Comparison of ENCODE assay signal across 11 cellular contexts in the genomic region with DNA sequence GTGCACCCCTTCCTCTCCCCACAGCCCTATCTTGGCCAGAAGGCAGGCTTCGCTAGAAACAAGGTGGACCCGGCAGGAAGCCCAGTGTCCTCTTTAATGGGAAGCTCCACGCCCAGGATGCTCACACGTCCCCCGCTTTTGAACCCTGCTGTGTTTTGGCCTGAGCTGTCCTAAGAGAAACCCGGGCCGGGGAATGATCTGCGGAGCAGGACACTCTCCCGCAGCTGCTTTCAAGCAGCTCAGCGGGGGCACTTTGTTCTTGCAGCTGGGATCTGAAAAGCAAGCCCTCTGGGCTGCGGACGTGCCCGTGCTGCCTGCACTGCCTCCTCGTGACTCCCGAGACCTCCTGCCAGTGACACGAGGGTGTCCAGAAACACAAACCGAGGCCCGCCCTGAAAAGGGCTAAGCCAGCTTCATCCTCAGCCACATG. TPM values are rescaled to one million over a fixed set of nuclear protein-coding genes. Genes with fewer than 3 reads are reported as not detected.
A peak's percentile ranks its signal among the peaks of the same experiment; 100 is the strongest.
DNase-seq lines count a peak whose midpoint lies in the region; ATAC-seq and TF ChIP-seq lines count a peak whose summit lies in the region.
"Had no signal": no experiment of that assay in that cellular context is flagged by ENCODE, and none has a peak within 500 bp of the region (broad histone marks: within the 10 kb centered on the region; RNA-seq: fewer than 3 reads in every experiment).

No MANE protein-coding gene starts in this region.

- H3K36me3 ChIP-seq in HEK293 (ENCODE audit: control insufficient read depth in 2 of 2, insufficient read depth in 1 of 2, low read length in 2 of 2) (no peaks in the 10 kb centered on the region; a peak in 1 of 3 replicates), heart left ventricle (no peaks in the 10 kb centered on the region), smooth muscle cell (ENCODE audit: low read depth) (no peaks in the 10 kb centered on the region)
- H3K36me3 ChIP-seq: left lung had no signal

- no peak overlapping the region for H3K9ac ChIP-seq in smooth muscle cell (ENCODE audit: low read depth)

- H3K79me2 ChIP-seq in smooth muscle cell (ENCODE audit: low read depth): no peaks in the 10 kb centered on the region

- H3F3A ChIP-seq in smooth muscle cell (ENCODE audit: low read depth): peaks cover 4% of the 10 kb centered on the region

- CTCF ChIA-PET in HEK293 (lab: Yijun Ruan, JAX) (no interaction called here), WTC11 (lab: Charles Lee) (interaction anchor here (1.0 to 3.4 kb wide), 4 partner anchors 9 to 73 kb away, joined by 3 to 17 read pairs (median 5); no protein-coding TSS in a partner anchor)

- H3K27ac ChIP-seq in HEK293 (ENCODE audit: extremely low read depth, low read depth, low read length) (no peak overlapping the region), heart left ventricle (peak overlapping the region in 7 of 12 donors; percentile 3 to 74 (median 46)), smooth muscle cell (ENCODE audit: low read depth) (no peak overlapping the region)

- H3K27me3 Mint-ChIP-seq in WTC11 (ENCODE audit: low read depth): no peaks in the 10 kb centered on the region
- H3K27me3 Mint-ChIP-seq in activated CD4-positive, alpha-beta T cell treated with anti-CD3 and anti-CD28 coated beads, Interleukin-2, amount 10 ng/mL, durations not matched to agents 24 days and 14 days: no peaks in the 10 kb centered on the region

- peaks cover 47% of the 10 kb centered on the region for H3K4me1 Mint-ChIP-seq in WTC11
- peaks cover 3% of the 10 kb centered on the region for H3K4me1 Mint-ChIP-seq in activated CD4-positive, alpha-beta T cell treated with anti-CD3 and anti-CD28 coated beads, Interleukin-2, amount 10 ng/mL, durations not matched to agents 24 days and 14 days
- H3K4me1 Mint-ChIP-seq: CD4-positive, CD25-positive, alpha-beta regulatory T cell had no signal

- TF ChIP-seq CTCF in HEK293 (tag by site-specific recombination; IDR thresholded peaks at IDR 0.05) (no peak), WTC11 (IDR thresholded peaks at IDR 0.05) (no peak), heart left ventricle (IDR thresholded peaks at IDR 0.05) (no peak), smooth muscle cell (IDR thresholded peaks at IDR 0.05; ENCODE audit: borderline replicate concordance, insufficient read depth, poor library complexity, severe bottlenecking) (no peak)

- H3K4me3 Mint-ChIP-seq in WTC11: no peak overlapping the region
- no peak overlapping the region for H3K4me3 Mint-ChIP-seq in activated CD4-positive, alpha-beta T cell treated with anti-CD3 and anti-CD28 coated beads, Interleukin-2, amount 10 ng/mL, durations not matched to agents 24 days and 14 days
- H3K4me3 Mint-ChIP-seq: activated CD8-positive, alpha-beta T cell treated with anti-CD3 and anti-CD28 coated beads, Interleukin-2, amount 10 ng/mL, durations not matched to agents 7 days and 5 days; CD4-positive, CD25-positive, alpha-beta regulatory T cell had no signal

- no peak overlapping the region for H2AFZ ChIP-seq in smooth muscle cell (ENCODE audit: low read depth)

- POLR2A ChIA-PET in HEK293 (lab: Yijun Ruan, JAX) (no interaction called here), WTC11 (lab: Charles Lee) (interaction anchor here (0.6 kb wide), 1 partner anchor 203 kb away, joined by 3 read pairs; no protein-coding TSS in a partner anchor)

- 0 out of 2 replicates have a peak overlapping the region, but pooled peaks have one; percentile 36 for H3K27ac Mint-ChIP-seq in WTC11
- H3K27ac Mint-ChIP-seq in activated CD4-positive, alpha-beta T cell treated with anti-CD3 and anti-CD28 coated beads, Interleukin-2, amount 10 ng/mL, durations not matched to agents 24 days and 14 days: no peak overlapping the region
- H3K27ac Mint-ChIP-seq: activated CD8-positive, alpha-beta T cell treated with anti-CD3 and anti-CD28 coated beads, Interleukin-2, amount 10 ng/mL, durations not matched to agents 7 days and 5 days had no signal

- H3K4me1 ChIP-seq in HEK293 (ENCODE audit: control insufficient read depth, insufficient read depth, low read length) (peaks cover 10% of the 10 kb centered on the region), heart left ventricle (peaks cover 0 to 40% (median 16%) of the 10 kb centered on the region in 12 donors), smooth muscle cell (ENCODE audit: low read depth) (peaks cover 10% of the 10 kb centered on the region)

- peaks cover 11% of the 10 kb centered on the region for H3K9me3 Mint-ChIP-seq in WTC11
- H3K9me3 Mint-ChIP-seq in activated CD4-positive, alpha-beta T cell treated with anti-CD3 and anti-CD28 coated beads, Interleukin-2, amount 10 ng/mL, durations not matched to agents 24 days and 14 days: no peaks in the 10 kb centered on the region

- no peak overlapping the region for H3K4me3 ChIP-seq in HEK293 (ENCODE audit: low read depth, low read length)
- H3K4me3 ChIP-seq in heart left ventricle: peak overlapping the region in 3 of 12 donors; percentile 10 to 15 (median 12)
- no peak overlapping the region for H3K4me3 ChIP-seq in smooth muscle cell
- H3K4me3 ChIP-seq: left lung had no signal

- no peaks in the 10 kb centered on the region for H3K27me3 ChIP-seq in heart left ventricle
- H3K27me3 ChIP-seq in smooth muscle cell (ENCODE audit: low read depth): no peaks in the 10 kb centered on the region
- H3K27me3 ChIP-seq: left lung had no signal

- H3K36me3 Mint-ChIP-seq in WTC11: peaks cover 9% of the 10 kb centered on the region; the same call in 1 of the 2 replicates
- no peaks in the 10 kb centered on the region for H3K36me3 Mint-ChIP-seq in activated CD4-positive, alpha-beta T cell treated with anti-CD3 and anti-CD28 coated beads, Interleukin-2, amount 10 ng/mL, durations not matched to agents 24 days and 14 days (ENCODE audit: low read depth)

- no peak overlapping the region for H3K4me2 ChIP-seq in smooth muscle cell

- peak; percentile 80 for ATAC-seq in WTC11
- ATAC-seq in heart left ventricle: peak in 3 of 4 donors; percentile 11 to 63 (median 29)
- ATAC-seq in GM21723 (IDR thresholded peaks at IDR 0.05; ENCODE audit: unreplicated experiment): no peak
- ATAC-seq: activated CD8-positive, alpha-beta T cell treated with anti-CD3 and anti-CD28 coated beads, Interleukin-2, amount 10 ng/mL, durations not matched to agents 7 days and 5 days; left lung had no signal

- no peak for TF ChIP-seq POLR2A in heart left ventricle (IDR thresholded peaks at IDR 0.05)

- intact Hi-C loops in heart left ventricle (cut with DNase I): no loop called here
- intact Hi-C loops in activated CD4-positive, alpha-beta T cell treated with anti-CD3 and anti-CD28 coated beads, Interleukin-2, amount 10 ng/mL, durations not matched to agents 24 days and 14 days (cut with micrococcal nuclease): no loop called here

- H3K9me3 ChIP-seq in HEK293 (ENCODE audit: control insufficient read depth, insufficient read depth, low read depth, low read length) (no peaks in the 10 kb centered on the region), heart left ventricle (peaks cover 0 to 5% (median 0%) of the 10 kb centered on the region in 12 donors), smooth muscle cell (replicated peaks; ENCODE audit: low read depth) (no peaks in the 10 kb centered on the region)
- H3K9me3 ChIP-seq: left lung had no signal

- DNase-seq in WTC11 (ENCODE audit: low spot score): peak; percentile 75
- DNase-seq in heart left ventricle: peak in 2 of 5 donors; percentile 51 to 73
- peak; percentile 20 for DNase-seq in pons (ENCODE audit: low spot score)
- DNase-seq in activated CD4-positive, alpha-beta T cell treated with anti-CD3 and anti-CD28 coated beads, Interleukin-2, amount 10 ng/mL, durations not matched to agents 24 days and 14 days: no peak
- no peak for DNase-seq in smooth muscle cell (lab: John Stamatoyannopoulos, UW; ENCODE audit: unreplicated experiment)
- no peak for DNase-seq in activated CD4-positive, alpha-beta T cell treated with anti-CD3 and anti-CD28 coated beads, Interleukin-2, amount 50 U/mL, for 48 hours
- DNase-seq: activated CD8-positive, alpha-beta T cell treated with anti-CD3 and anti-CD28 coated beads, Interleukin-2, amount 10 ng/mL, durations not matched to agents 7 days and 5 days; CD4-positive, CD25-positive, alpha-beta regulatory T cell had no signal

- WGBS in heart left ventricle, 4 donors: 17 to 50% (median 31%) methylated on average over 10 to 18 of the region's 18 CpGs
- 62% methylated on average over 18 of the region's 18 CpGs for WGBS in smooth muscle cell (ENCODE audit: low lambda C conversion rate)

- H4K20me1 ChIP-seq in smooth muscle cell (ENCODE audit: low read depth): no peaks in the 10 kb centered on the region

TF ChIP-seq in HEK293, 187 proteins besides CTCF, POLR2A, EP300 and RAD21:
- peak; percentile 72 for TF ChIP-seq ZIC2 (tag by site-specific recombination; IDR thresholded peaks at IDR 0.05)
- TF ChIP-seq, protein P1, sequence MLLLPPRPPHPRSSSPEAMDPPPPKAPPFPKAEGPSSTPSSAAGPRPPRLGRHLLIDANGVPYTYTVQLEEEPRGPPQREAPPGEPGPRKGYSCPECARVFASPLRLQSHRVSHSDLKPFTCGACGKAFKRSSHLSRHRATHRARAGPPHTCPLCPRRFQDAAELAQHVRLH (tag by site-specific recombination; IDR thresholded peaks at IDR 0.05): no peak

TF ChIP-seq in WTC11, 78 proteins besides CTCF, POLR2A, EP300 and RAD21 (continues in another document):
- TF ChIP-seq TEAD1 (CRISPR knock-in tag; IDR thresholded peaks at IDR 0.05) (no peak; the same call in 1 of the 2 replicates), FOXK1 (CRISPR knock-in tag; IDR thresholded peaks at IDR 0.05) (peak; percentile 59; the same call in 1 of the 2 replicates)

RNA-seq across cellular contexts. Expression of a gene that starts 30.0 kb away (rescaled TPM):
- total RNA-seq in WTC11 (2021) (68.3 to 71.0 TPM (median 70.8 TPM) in 3 replicates), heart left ventricle (10 to 100 TPM in 8 of 9 donors, 1 to 10 TPM in 1; 6.9 to 21.7 (median 15.2) TPM), smooth muscle cell (4.5 and 6.8 TPM in 2 replicates)
- polyA plus RNA-seq in heart left ventricle (1 to 10 TPM; 8.3 to 8.8 TPM), smooth muscle cell (10.1 and 16.9 TPM in 2 replicates)
- 23.8 and 25.6 TPM in 2 replicates for total RNA-seq in activated CD4-positive, alpha-beta T cell treated with anti-CD3 and anti-CD28 coated beads, Interleukin-2, amount 10 ng/mL, durations not matched to agents 24 days and 14 days

Comparison
In these comparisons a context has a peak if more than half of its experiments do, and no peak if none do; other contexts are left out.
1. H3K27ac ChIP-seq: peak in heart left ventricle (7 of 12); none in HEK293 (single experiment) and smooth muscle cell (single experiment).
2. DNase-seq: peak in WTC11 (single experiment) and pons (single experiment); none in activated CD4-positive, alpha-beta T cell treated with anti-CD3 and anti-CD28 coated beads, Interleukin-2, amount 10 ng/mL, durations not matched to agents 24 days and 14 days (single experiment), smooth muscle cell (single experiment) and activated CD4-positive, alpha-beta T cell treated with anti-CD3 and anti-CD28 coated beads, Interleukin-2, amount 50 U/mL, for 48 hours (0 of 2).